Comparison of ENCODE assay signal across 1 cellular context in the genomic region with DNA sequence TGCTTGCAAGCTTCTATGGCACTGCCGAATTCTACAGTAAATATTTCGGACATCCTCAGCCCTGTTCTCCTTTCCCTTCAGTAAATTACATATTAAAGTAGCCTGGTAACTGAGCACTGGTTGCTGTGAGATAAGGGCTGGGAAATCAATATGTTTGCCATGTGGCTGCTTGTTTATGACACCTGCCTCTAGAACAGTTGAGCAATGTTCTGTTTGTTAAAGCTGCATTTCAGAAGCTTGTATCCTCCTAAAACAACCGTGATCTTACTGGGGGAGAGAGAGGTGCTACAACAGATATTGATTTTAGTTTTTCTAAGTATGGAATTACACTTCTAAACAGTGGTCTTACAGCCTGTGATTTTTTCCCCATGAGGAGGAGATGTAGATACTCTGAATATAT.
TF ChIP-seq lines count a peak whose summit lies in the region.

No MANE protein-coding gene starts in this region.

TF ChIP-seq in HepG2, 621 proteins besides CTCF, POLR2A, EP300 and RAD21 (continued from another document and continues in another):
- TF ChIP-seq, protein P1, sequence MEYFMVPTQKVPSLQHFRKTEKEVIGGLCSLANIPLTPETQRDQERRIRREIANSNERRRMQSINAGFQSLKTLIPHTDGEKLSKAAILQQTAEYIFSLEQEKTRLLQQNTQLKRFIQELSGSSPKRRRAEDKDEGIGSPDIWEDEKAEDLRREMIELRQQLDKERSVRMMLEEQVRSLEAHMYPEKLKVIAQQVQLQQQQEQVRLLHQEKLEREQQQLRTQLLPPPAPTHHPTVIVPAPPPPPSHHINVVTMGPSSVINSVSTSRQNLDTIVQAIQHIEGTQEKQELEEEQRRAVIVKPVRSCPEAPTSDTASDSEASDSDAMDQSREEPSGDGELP (IDR thresholded peaks at IDR 0.05; ENCODE audit: borderline replicate concordance, low read depth) = peak; percentile 40; the same call in 1 of the 2 replicates
- TF ChIP-seq, protein P2, sequence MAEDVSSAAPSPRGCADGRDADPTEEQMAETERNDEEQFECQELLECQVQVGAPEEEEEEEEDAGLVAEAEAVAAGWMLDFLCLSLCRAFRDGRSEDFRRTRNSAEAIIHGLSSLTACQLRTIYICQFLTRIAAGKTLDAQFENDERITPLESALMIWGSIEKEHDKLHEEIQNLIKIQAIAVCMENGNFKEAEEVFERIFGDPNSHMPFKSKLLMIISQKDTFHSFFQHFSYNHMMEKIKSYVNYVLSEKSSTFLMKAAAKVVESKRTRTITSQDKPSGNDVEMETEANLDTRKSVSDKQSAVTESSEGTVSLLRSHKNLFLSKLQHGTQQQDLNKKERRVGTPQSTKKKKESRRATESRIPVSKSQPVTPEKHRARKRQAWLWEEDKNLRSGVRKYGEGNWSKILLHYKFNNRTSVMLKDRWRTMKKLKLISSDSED (CRISPR knock-in tag; IDR thresholded peaks at IDR 0.05) = no peak
- TF ChIP-seq, protein P3, sequence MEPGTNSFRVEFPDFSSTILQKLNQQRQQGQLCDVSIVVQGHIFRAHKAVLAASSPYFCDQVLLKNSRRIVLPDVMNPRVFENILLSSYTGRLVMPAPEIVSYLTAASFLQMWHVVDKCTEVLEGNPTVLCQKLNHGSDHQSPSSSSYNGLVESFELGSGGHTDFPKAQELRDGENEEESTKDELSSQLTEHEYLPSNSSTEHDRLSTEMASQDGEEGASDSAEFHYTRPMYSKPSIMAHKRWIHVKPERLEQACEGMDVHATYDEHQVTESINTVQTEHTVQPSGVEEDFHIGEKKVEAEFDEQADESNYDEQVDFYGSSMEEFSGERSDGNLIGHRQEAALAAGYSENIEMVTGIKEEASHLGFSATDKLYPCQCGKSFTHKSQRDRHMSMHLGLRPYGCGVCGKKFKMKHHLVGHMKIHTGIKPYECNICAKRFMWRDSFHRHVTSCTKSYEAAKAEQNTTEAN (CRISPR knock-in tag; conservative IDR thresholded peaks at IDR 0.05) = no peak
- TF ChIP-seq ZFP36L2 (CRISPR knock-in tag; IDR thresholded peaks at IDR 0.05) (no peak), GABPB1 (CRISPR knock-in tag; IDR thresholded peaks at IDR 0.05) (0 out of 2 replicates have a peak, but pooled peaks have one; percentile 15), PAWR (CRISPR knock-in tag; IDR thresholded peaks at IDR 0.05; ENCODE audit: borderline replicate concordance) (no peak), ZNF343 (CRISPR knock-in tag; IDR thresholded peaks at IDR 0.05) (no peak), ZNF160 (CRISPR knock-in tag; IDR thresholded peaks at IDR 0.05) (no peak), MTA1 (CRISPR knock-in tag; IDR thresholded peaks at IDR 0.05; ENCODE audit: borderline replicate concordance) (no peak), ZMYM4 (CRISPR knock-in tag; IDR thresholded peaks at IDR 0.05) (0 out of 2 replicates have a peak, but pooled peaks have one; percentile 29), NCOA2 (CRISPR knock-in tag; IDR thresholded peaks at IDR 0.05) (peak; percentile 71; the same call in 1 of the 2 replicates), IRX3 (CRISPR knock-in tag; IDR thresholded peaks at IDR 0.05; ENCODE audit: borderline replicate concordance, low read depth) (no peak), SUZ12 (IDR thresholded peaks at IDR 0.05; ENCODE audit: low read depth, low read length) (no peak), HNRNPK (IDR thresholded peaks at IDR 0.05; ENCODE audit: low read depth, low read length, poor library complexity, severe bottlenecking) (no peak), MTF1 (CRISPR knock-in tag; IDR thresholded peaks at IDR 0.05) (no peak), NAIF1 (CRISPR knock-in tag; IDR thresholded peaks at IDR 0.05; ENCODE audit: borderline replicate concordance) (no peak), STAG1 (CRISPR knock-in tag; IDR thresholded peaks at IDR 0.05) (no peak), REXO4 (CRISPR knock-in tag; IDR thresholded peaks at IDR 0.05; ENCODE audit: borderline replicate concordance) (no peak), ZNF264 (CRISPR knock-in tag; IDR thresholded peaks at IDR 0.05) (0 out of 2 replicates have a peak, but pooled peaks have one; percentile 33), ELF4 (CRISPR knock-in tag; IDR thresholded peaks at IDR 0.05; ENCODE audit: borderline replicate concordance) (no peak), TBX3 (IDR thresholded peaks at IDR 0.05; ENCODE audit: borderline replicate concordance) (peak; percentile 87), ZNF253 (CRISPR knock-in tag; IDR thresholded peaks at IDR 0.05; ENCODE audit: borderline replicate concordance) (no peak), ZNF605 (CRISPR knock-in tag; IDR thresholded peaks at IDR 0.05) (no peak), SMARCE1 (IDR thresholded peaks at IDR 0.05; ENCODE audit: borderline replicate concordance) (no peak), ZNF879 (CRISPR knock-in tag; IDR thresholded peaks at IDR 0.05) (no peak), NR2F6 (IDR thresholded peaks at IDR 0.05) (no peak; the same call in 1 of the 2 replicates), NR2F6 (CRISPR knock-in tag; IDR thresholded peaks at IDR 0.05) (peak; percentile 39; the same call in 1 of the 2 replicates), BCL6 (CRISPR knock-in tag; IDR thresholded peaks at IDR 0.05) (peak; percentile 87), BRCA1 (CRISPR knock-in tag; IDR thresholded peaks at IDR 0.05) (no peak), ZC3H13 (CRISPR knock-in tag; IDR thresholded peaks at IDR 0.05) (no peak), ZNF780A (CRISPR knock-in tag; IDR thresholded peaks at IDR 0.05) (no peak), ZFP1 (CRISPR knock-in tag; IDR thresholded peaks at IDR 0.05) (no peak), ZNF484 (CRISPR knock-in tag; IDR thresholded peaks at IDR 0.05; ENCODE audit: borderline replicate concordance, low read depth) (no peak), HMG20A (CRISPR knock-in tag; IDR thresholded peaks at IDR 0.05; ENCODE audit: borderline replicate concordance) (peak; percentile 52), IRF2 (CRISPR knock-in tag; IDR thresholded peaks at IDR 0.05) (peak; percentile 62; the same call in 1 of the 2 replicates), ZBTB7A (CRISPR knock-in tag; IDR thresholded peaks at IDR 0.05) (no peak)
- TF ChIP-seq, protein P4, sequence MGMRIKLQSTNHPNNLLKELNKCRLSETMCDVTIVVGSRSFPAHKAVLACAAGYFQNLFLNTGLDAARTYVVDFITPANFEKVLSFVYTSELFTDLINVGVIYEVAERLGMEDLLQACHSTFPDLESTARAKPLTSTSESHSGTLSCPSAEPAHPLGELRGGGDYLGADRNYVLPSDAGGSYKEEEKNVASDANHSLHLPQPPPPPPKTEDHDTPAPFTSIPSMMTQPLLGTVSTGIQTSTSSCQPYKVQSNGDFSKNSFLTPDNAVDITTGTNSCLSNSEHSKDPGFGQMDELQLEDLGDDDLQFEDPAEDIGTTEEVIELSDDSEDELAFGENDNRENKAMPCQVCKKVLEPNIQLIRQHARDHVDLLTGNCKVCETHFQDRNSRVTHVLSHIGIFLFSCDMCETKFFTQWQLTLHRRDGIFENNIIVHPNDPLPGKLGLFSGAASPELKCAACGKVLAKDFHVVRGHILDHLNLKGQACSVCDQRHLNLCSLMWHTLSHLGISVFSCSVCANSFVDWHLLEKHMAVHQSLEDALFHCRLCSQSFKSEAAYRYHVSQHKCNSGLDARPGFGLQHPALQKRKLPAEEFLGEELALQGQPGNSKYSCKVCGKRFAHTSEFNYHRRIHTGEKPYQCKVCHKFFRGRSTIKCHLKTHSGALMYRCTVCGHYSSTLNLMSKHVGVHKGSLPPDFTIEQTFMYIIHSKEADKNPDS (CRISPR knock-in tag; IDR thresholded peaks at IDR 0.05) = no peak
- TF ChIP-seq, protein P5, sequence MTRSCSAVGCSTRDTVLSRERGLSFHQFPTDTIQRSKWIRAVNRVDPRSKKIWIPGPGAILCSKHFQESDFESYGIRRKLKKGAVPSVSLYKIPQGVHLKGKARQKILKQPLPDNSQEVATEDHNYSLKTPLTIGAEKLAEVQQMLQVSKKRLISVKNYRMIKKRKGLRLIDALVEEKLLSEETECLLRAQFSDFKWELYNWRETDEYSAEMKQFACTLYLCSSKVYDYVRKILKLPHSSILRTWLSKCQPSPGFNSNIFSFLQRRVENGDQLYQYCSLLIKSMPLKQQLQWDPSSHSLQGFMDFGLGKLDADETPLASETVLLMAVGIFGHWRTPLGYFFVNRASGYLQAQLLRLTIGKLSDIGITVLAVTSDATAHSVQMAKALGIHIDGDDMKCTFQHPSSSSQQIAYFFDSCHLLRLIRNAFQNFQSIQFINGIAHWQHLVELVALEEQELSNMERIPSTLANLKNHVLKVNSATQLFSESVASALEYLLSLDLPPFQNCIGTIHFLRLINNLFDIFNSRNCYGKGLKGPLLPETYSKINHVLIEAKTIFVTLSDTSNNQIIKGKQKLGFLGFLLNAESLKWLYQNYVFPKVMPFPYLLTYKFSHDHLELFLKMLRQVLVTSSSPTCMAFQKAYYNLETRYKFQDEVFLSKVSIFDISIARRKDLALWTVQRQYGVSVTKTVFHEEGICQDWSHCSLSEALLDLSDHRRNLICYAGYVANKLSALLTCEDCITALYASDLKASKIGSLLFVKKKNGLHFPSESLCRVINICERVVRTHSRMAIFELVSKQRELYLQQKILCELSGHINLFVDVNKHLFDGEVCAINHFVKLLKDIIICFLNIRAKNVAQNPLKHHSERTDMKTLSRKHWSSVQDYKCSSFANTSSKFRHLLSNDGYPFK (CRISPR knock-in tag; IDR thresholded peaks at IDR 0.05; ENCODE audit: borderline replicate concordance) = no peak
- TF ChIP-seq, protein P6, sequence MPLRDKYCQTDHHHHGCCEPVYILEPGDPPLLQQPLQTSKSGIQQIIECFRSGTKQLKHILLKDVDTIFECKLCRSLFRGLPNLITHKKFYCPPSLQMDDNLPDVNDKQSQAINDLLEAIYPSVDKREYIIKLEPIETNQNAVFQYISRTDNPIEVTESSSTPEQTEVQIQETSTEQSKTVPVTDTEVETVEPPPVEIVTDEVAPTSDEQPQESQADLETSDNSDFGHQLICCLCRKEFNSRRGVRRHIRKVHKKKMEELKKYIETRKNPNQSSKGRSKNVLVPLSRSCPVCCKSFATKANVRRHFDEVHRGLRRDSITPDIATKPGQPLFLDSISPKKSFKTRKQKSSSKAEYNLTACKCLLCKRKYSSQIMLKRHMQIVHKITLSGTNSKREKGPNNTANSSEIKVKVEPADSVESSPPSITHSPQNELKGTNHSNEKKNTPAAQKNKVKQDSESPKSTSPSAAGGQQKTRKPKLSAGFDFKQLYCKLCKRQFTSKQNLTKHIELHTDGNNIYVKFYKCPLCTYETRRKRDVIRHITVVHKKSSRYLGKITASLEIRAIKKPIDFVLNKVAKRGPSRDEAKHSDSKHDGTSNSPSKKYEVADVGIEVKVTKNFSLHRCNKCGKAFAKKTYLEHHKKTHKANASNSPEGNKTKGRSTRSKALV (CRISPR knock-in tag; IDR thresholded peaks at IDR 0.05) = no peak
- TF ChIP-seq, protein P7, sequence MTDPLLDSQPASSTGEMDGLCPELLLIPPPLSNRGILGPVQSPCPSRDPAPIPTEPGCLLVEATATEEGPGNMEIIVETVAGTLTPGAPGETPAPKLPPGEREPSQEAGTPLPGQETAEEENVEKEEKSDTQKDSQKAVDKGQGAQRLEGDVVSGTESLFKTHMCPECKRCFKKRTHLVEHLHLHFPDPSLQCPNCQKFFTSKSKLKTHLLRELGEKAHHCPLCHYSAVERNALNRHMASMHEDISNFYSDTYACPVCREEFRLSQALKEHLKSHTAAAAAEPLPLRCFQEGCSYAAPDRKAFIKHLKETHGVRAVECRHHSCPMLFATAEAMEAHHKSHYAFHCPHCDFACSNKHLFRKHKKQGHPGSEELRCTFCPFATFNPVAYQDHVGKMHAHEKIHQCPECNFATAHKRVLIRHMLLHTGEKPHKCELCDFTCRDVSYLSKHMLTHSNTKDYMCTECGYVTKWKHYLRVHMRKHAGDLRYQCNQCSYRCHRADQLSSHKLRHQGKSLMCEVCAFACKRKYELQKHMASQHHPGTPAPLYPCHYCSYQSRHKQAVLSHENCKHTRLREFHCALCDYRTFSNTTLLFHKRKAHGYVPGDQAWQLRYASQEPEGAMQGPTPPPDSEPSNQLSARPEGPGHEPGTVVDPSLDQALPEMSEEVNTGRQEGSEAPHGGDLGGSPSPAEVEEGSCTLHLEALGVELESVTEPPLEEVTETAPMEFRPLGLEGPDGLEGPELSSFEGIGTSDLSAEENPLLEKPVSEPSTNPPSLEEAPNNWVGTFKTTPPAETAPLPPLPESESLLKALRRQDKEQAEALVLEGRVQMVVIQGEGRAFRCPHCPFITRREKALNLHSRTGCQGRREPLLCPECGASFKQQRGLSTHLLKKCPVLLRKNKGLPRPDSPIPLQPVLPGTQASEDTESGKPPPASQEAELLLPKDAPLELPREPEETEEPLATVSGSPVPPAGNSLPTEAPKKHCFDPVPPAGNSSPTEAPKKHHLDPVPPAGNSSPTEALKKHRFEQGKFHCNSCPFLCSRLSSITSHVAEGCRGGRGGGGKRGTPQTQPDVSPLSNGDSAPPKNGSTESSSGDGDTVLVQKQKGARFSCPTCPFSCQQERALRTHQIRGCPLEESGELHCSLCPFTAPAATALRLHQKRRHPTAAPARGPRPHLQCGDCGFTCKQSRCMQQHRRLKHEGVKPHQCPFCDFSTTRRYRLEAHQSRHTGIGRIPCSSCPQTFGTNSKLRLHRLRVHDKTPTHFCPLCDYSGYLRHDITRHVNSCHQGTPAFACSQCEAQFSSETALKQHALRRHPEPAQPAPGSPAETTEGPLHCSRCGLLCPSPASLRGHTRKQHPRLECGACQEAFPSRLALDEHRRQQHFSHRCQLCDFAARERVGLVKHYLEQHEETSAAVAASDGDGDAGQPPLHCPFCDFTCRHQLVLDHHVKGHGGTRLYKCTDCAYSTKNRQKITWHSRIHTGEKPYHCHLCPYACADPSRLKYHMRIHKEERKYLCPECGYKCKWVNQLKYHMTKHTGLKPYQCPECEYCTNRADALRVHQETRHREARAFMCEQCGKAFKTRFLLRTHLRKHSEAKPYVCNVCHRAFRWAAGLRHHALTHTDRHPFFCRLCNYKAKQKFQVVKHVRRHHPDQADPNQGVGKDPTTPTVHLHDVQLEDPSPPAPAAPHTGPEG (CRISPR knock-in tag; IDR thresholded peaks at IDR 0.05) = no peak
- TF ChIP-seq, protein P8, sequence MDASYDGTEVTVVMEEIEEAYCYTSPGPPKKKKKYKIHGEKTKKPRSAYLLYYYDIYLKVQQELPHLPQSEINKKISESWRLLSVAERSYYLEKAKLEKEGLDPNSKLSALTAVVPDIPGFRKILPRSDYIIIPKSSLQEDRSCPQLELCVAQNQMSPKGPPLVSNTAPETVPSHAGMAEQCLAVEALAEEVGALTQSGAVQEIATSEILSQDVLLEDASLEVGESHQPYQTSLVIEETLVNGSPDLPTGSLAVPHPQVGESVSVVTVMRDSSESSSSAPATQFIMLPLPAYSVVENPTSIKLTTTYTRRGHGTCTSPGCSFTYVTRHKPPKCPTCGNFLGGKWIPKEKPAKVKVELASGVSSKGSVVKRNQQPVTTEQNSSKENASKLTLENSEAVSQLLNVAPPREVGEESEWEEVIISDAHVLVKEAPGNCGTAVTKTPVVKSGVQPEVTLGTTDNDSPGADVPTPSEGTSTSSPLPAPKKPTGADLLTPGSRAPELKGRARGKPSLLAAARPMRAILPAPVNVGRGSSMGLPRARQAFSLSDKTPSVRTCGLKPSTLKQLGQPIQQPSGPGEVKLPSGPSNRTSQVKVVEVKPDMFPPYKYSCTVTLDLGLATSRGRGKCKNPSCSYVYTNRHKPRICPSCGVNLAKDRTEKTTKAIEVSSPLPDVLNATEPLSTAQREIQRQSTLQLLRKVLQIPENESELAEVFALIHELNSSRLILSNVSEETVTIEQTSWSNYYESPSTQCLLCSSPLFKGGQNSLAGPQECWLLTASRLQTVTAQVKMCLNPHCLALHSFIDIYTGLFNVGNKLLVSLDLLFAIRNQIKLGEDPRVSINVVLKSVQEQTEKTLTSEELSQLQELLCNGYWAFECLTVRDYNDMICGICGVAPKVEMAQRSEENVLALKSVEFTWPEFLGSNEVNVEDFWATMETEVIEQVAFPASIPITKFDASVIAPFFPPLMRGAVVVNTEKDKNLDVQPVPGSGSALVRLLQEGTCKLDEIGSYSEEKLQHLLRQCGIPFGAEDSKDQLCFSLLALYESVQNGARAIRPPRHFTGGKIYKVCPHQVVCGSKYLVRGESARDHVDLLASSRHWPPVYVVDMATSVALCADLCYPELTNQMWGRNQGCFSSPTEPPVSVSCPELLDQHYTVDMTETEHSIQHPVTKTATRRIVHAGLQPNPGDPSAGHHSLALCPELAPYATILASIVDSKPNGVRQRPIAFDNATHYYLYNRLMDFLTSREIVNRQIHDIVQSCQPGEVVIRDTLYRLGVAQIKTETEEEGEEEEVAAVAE (CRISPR knock-in tag; IDR thresholded peaks at IDR 0.05; ENCODE audit: borderline replicate concordance) = no peak
